ENCODE assay signal across 14 cellular contexts in the genomic region with DNA sequence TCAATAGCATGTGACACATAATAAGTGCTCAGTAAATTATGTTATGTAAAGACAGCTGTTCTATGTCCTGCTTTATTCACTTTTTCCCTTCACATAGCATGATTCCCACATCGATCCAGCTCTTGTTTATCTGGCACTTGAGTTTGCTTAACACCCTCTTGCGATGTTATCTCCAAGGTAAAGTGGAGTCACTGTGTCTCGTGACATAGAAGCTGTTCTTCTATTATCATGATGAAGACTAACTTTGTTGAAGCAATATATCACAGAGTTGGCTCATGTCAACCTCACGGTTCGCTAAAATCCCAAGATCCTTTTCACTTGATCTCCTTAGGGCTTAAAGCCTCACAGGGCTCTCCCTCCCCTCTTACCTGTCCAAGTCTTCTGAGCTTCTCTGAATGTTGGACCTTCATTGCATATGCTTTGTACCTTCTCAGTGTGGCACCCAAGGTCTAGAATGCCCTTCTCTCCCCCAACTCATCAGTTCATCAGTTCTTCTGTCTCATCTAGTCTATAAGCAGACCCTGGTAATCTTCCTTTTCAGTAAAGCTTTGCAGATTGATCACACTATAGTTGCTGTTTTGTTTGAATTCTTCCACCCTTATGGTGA. TPM values are rescaled to one million over a fixed set of nuclear protein-coding genes. Genes with fewer than 3 reads are reported as not detected.
DNase-seq lines count a peak whose midpoint lies in the region; ATAC-seq and TF ChIP-seq lines count a peak whose summit lies in the region.
"Had no signal": no experiment of that assay in that cellular context is flagged by ENCODE, and none has a peak within 500 bp of the region (broad histone marks: within the 10 kb centered on the region; RNA-seq: fewer than 3 reads in every experiment).

No MANE protein-coding gene starts in this region.

- no TSS peak for BruUV-seq in PC-3 (replicated peaks; lab: Mats Ljungman, UMichigan)

- no peaks in the 10 kb centered on the region for H3K9me3 ChIP-seq in psoas muscle
- H3K9me3 ChIP-seq in PC-3 (ENCODE audit: low read length), result no peaks in the 10 kb centered on the region

- 91 to 95% (median 95%) methylated on average over 5 of the region's 5 CpGs for WGBS in psoas muscle, 3 donors

- peaks cover 5% of the 10 kb centered on the region; the same call in 1 of the 2 replicates for H3K79me2 ChIP-seq in PC-3 (ENCODE audit: low read length)

- POLR2A ChIA-PET in PC-3 (lab: Charles Lee; ENCODE audit: unreplicated experiment), result no interaction called here

- no peaks in the 10 kb centered on the region for H3K9me2 ChIP-seq in PC-3 (replicated peaks; ENCODE audit: low read length)

- H2AFZ ChIP-seq in PC-3 (ENCODE audit: low read length), result no peak overlapping the region

- DNase-seq in COLO668 (lab: John Stamatoyannopoulos, UW; ENCODE audit: unreplicated experiment), result peak; percentile 43
- DNase-seq in NCI-H1092 treated with DMSO at 0.1 percent for 48 hours (lab: John Stamatoyannopoulos, UW), result peak; percentile 82
- DNase-seq in SHP77 (lab: John Stamatoyannopoulos, UW), result peak; percentile 74 to 80
- no peak for DNase-seq in psoas muscle
- DNase-seq in H7, result no peak
- no peak for DNase-seq in PC-3
- DNase-seq: activated naive CD4-positive, alpha-beta T cell treated with anti-CD3 and anti-CD28 coated beads, Interleukin-2, amount 10 ng/mL, durations not matched to agents 7 days and 5 days; cortex of kidney; foreskin melanocyte; NCI-H2081 treated with DMSO at 0.1 percent for 48 hours; stimulated activated naive CD4-positive, alpha-beta T cell; T1000 had no signal

- peak overlapping the region; percentile 15 for H3K27ac ChIP-seq in psoas muscle
- H3K27ac ChIP-seq in PC-3 (ENCODE audit: low read length), result no peak overlapping the region

- no peaks in the 10 kb centered on the region for H3K27me3 ChIP-seq in psoas muscle (ENCODE audit: insufficient read depth in 3 of 3, low read length in 2 of 3)
- H3K27me3 ChIP-seq in H7 (ENCODE audit: control insufficient read depth, insufficient read depth, low read length), result no peaks in the 10 kb centered on the region
- no peaks in the 10 kb centered on the region for H3K27me3 ChIP-seq in PC-3 (ENCODE audit: low read length)

- no peaks in the 10 kb centered on the region for H3F3A ChIP-seq in PC-3 (ENCODE audit: low read length, unreplicated experiment)

- CTCF ChIA-PET in PC-3 (lab: Charles Lee), result no interaction called here

- no peak overlapping the region for H3K9ac ChIP-seq in PC-3 (ENCODE audit: low read length)

- TF ChIP-seq CTCF in psoas muscle (IDR thresholded peaks at IDR 0.05) (no peak), PC-3 (conservative IDR thresholded peaks at IDR 0.05; ENCODE audit: low read depth, low read length) (no peak)

- H4K20me1 ChIP-seq in PC-3 (ENCODE audit: low read length), result no peaks in the 10 kb centered on the region

- ATAC-seq in psoas muscle (no peak), HG02588 (IDR thresholded peaks at IDR 0.05; ENCODE audit: unreplicated experiment) (no peak), HG02938 (IDR thresholded peaks at IDR 0.05; ENCODE audit: unreplicated experiment) (no peak), PC-3 (no peak)

- no peak overlapping the region for H3K4me2 ChIP-seq in PC-3 (ENCODE audit: low read length)

- peaks cover 31% of the 10 kb centered on the region for H3K4me1 ChIP-seq in psoas muscle
- peaks cover 40% of the 10 kb centered on the region for H3K4me1 ChIP-seq in PC-3 (ENCODE audit: insufficient read depth, low read length)

- intact Hi-C loops in psoas muscle (cut with DNase I) (no loop called here), PC-3 (cut with micrococcal nuclease) (no loop called here)

- H3K4me3 ChIP-seq in psoas muscle (no peak overlapping the region), H7 (ENCODE audit: insufficient read depth, low read depth, low read length) (no peak overlapping the region), PC-3 (ENCODE audit: low read length) (no peak overlapping the region)

- H3K36me3 ChIP-seq in psoas muscle (ENCODE audit: insufficient read depth in 1 of 2, low read depth in 1 of 2) (peaks cover 0 to 42% of the 10 kb centered on the region in 2 donors), H7 (replicated peaks; ENCODE audit: control insufficient read depth, insufficient read depth, low read length) (no peaks in the 10 kb centered on the region), PC-3 (ENCODE audit: low read depth, low read length) (no peaks in the 10 kb centered on the region)

RNA-seq across cellular contexts. Expression of gene PLXNA2, which starts 38.0 kb away (rescaled TPM):
- 10 to 100 TPM; 20.8 to 33.6 (median 22.3) TPM for total RNA-seq in psoas muscle
- polyA plus RNA-seq in psoas muscle, result 1 to 10 TPM; 4.4 to 4.9 (median 4.7) TPM
- 1.8 and 5.3 TPM in 2 replicates for total RNA-seq in H7 (2014; rRNA removed; shearing (Covaris generic))
- 15.8 and 16.2 TPM in 2 replicates for total RNA-seq in PC-3 (2014; rRNA removed)

Comparison
In these comparisons a context has a peak if more than half of its experiments do, and no peak if none do; other contexts are left out.
1. DNase-seq: peak in COLO668 (single experiment), NCI-H1092 treated with DMSO at 0.1 percent for 48 hours (single experiment) and SHP77 (2 of 2); none in psoas muscle (0 of 2), H7 (single experiment) and PC-3 (single experiment).